Comparison of ENCODE assay signal across 12 cellular contexts in genomic region chr16:23869052-23869451, GRCh38.
DNase-seq lines count a peak whose midpoint lies in the region; ATAC-seq lines count a peak whose summit lies in the region.
"Had no signal": no experiment of that assay in that cellular context is flagged by ENCODE, and none has a peak within 500 bp of the region (broad histone marks: within the 10 kb centered on the region; RNA-seq: fewer than 3 reads in every experiment).

No MANE protein-coding gene starts in this region.

- H3K36me3 Mint-ChIP-seq in T-helper 2 cell treated with Interferon-gamma antibody and Interleukin-4, amounts not matched to agents 5 μg/mL and 100 μg/mL, for 36 hours (ENCODE audit: low read depth), result peaks cover 15% of the 10 kb centered on the region

- H3K9me3 Mint-ChIP-seq in T-helper 2 cell treated with Interferon-gamma antibody and Interleukin-4, amounts not matched to agents 5 μg/mL and 100 μg/mL, for 36 hours, result no peaks in the 10 kb centered on the region
- H3K9me3 Mint-ChIP-seq in stimulated activated naive CD8-positive, alpha-beta T cell treated with anti-CD3 and anti-CD28 coated beads, Interleukin-15, amount 100 ng/mL, for 72 hours, result no peaks in the 10 kb centered on the region
- H3K9me3 Mint-ChIP-seq: stimulated activated naive B cell treated with anti-CD40 and anti-IgM and Interleukin-4, amounts not matched to agents 10 μg/mL and 1 μg/mL and 100 μg/mL, for 72 hours had no signal

- H3K4me3 Mint-ChIP-seq in T-helper 2 cell treated with Interferon-gamma antibody and Interleukin-4, amounts not matched to agents 5 μg/mL and 100 μg/mL, for 36 hours, result no peak overlapping the region
- peak overlapping the region in 1 of 2 donors; percentile 26 for H3K4me3 Mint-ChIP-seq in stimulated activated naive CD8-positive, alpha-beta T cell treated with anti-CD3 and anti-CD28 coated beads, Interleukin-15, amount 100 ng/mL, for 72 hours

- peak; percentile 32 for DNase-seq in stimulated activated CD4-positive, alpha-beta T cell treated with anti-CD3 and anti-CD28 coated beads, Interleukin-15, amount 100 ng/mL, for 24 hours
- DNase-seq in stimulated activated CD4-positive, alpha-beta T cell treated with anti-CD3 and anti-CD28 coated beads, Interleukin-4, amount 100 ng/mL, for 24 hours, result no peak
- DNase-seq in T-helper 2 cell treated with Interferon-gamma antibody and Interleukin-4, amounts not matched to agents 5 μg/mL and 100 μg/mL, for 36 hours (ENCODE audit: low spot score), result peak; percentile 45
- DNase-seq in central memory CD4-positive, alpha-beta T cell, result peak; percentile 9
- DNase-seq in stimulated activated naive CD8-positive, alpha-beta T cell treated with anti-CD3 and anti-CD28 coated beads, Interleukin-15, amount 100 ng/mL, for 72 hours, result peak in 1 of 2 donors; percentile 61
- DNase-seq in nucleus accumbens (lab: John Stamatoyannopoulos, UW) (no peak), NCI-H2196 (lab: John Stamatoyannopoulos, UW; ENCODE audit: unreplicated experiment) (no peak), NCI-H1092 treated with DMSO at 0.1 percent for 48 hours (lab: John Stamatoyannopoulos, UW) (no peak)
- DNase-seq: DMS79; kidney glomerular epithelial cell; NCI-H1694 treated with DMSO at 0.1 percent for 48 hours; stimulated activated naive B cell treated with anti-CD40 and anti-IgM and Interleukin-4, amounts not matched to agents 10 μg/mL and 1 μg/mL and 100 μg/mL, for 72 hours had no signal

- ATAC-seq in stimulated activated naive CD8-positive, alpha-beta T cell treated with anti-CD3 and anti-CD28 coated beads, Interleukin-15, amount 100 ng/mL, for 72 hours, result peak; percentile 95

- H3K27ac Mint-ChIP-seq in T-helper 2 cell treated with Interferon-gamma antibody and Interleukin-4, amounts not matched to agents 5 μg/mL and 100 μg/mL, for 36 hours, result peak overlapping the region; percentile 64
- peak overlapping the region; percentile 63 to 76 for H3K27ac Mint-ChIP-seq in stimulated activated naive CD8-positive, alpha-beta T cell treated with anti-CD3 and anti-CD28 coated beads, Interleukin-15, amount 100 ng/mL, for 72 hours
- H3K27ac Mint-ChIP-seq: stimulated activated naive B cell treated with anti-CD40 and anti-IgM and Interleukin-4, amounts not matched to agents 10 μg/mL and 1 μg/mL and 100 μg/mL, for 72 hours had no signal

- no peaks in the 10 kb centered on the region for H3K27me3 Mint-ChIP-seq in T-helper 2 cell treated with Interferon-gamma antibody and Interleukin-4, amounts not matched to agents 5 μg/mL and 100 μg/mL, for 36 hours (ENCODE audit: low read depth)
- H3K27me3 Mint-ChIP-seq in stimulated activated naive CD8-positive, alpha-beta T cell treated with anti-CD3 and anti-CD28 coated beads, Interleukin-15, amount 100 ng/mL, for 72 hours, result no peaks in the 10 kb centered on the region
- H3K27me3 Mint-ChIP-seq: stimulated activated naive B cell treated with anti-CD40 and anti-IgM and Interleukin-4, amounts not matched to agents 10 μg/mL and 1 μg/mL and 100 μg/mL, for 72 hours had no signal

- H3K4me1 Mint-ChIP-seq in T-helper 2 cell treated with Interferon-gamma antibody and Interleukin-4, amounts not matched to agents 5 μg/mL and 100 μg/mL, for 36 hours (ENCODE audit: low read depth), result peaks cover 60% of the 10 kb centered on the region
- peaks cover 87% of the 10 kb centered on the region for H3K4me1 Mint-ChIP-seq in stimulated activated naive CD8-positive, alpha-beta T cell treated with anti-CD3 and anti-CD28 coated beads, Interleukin-15, amount 100 ng/mL, for 72 hours

Comparison
In these comparisons a context has a peak if more than half of its experiments do, and no peak if none do; other contexts are left out.
1. DNase-seq: peak in stimulated activated CD4-positive, alpha-beta T cell treated with anti-CD3 and anti-CD28 coated beads, Interleukin-15, amount 100 ng/mL, for 24 hours (single experiment), T-helper 2 cell treated with Interferon-gamma antibody and Interleukin-4, amounts not matched to agents 5 μg/mL and 100 μg/mL, for 36 hours (single experiment) and central memory CD4-positive, alpha-beta T cell (single experiment); none in stimulated activated CD4-positive, alpha-beta T cell treated with anti-CD3 and anti-CD28 coated beads, Interleukin-4, amount 100 ng/mL, for 24 hours (single experiment), nucleus accumbens (0 of 56), NCI-H2196 (single experiment) and NCI-H1092 treated with DMSO at 0.1 percent for 48 hours (single experiment).